ENCODE assay signal across 8 cellular contexts in genomic region chr6:2019051-2019450, GRCh38.
"Had no signal": no experiment of that assay in that cellular context is flagged by ENCODE, and none has a peak within 500 bp of the region (broad histone marks: within the 10 kb centered on the region; RNA-seq: fewer than 3 reads in every experiment).

No MANE protein-coding gene starts in this region.

- FAIRE-seq: G401.6, GM12878, GM12891, GM12892, GM18507, GM19239 had no signal

- DNase-seq: GDM1, GF-D8 had no signal

- H3K4me3 ChIP-seq: GM12878 had no signal

- ATAC-seq: GM12878 had no signal
